9 cellular contexts compared by ENCODE assay signal in the genomic region with DNA sequence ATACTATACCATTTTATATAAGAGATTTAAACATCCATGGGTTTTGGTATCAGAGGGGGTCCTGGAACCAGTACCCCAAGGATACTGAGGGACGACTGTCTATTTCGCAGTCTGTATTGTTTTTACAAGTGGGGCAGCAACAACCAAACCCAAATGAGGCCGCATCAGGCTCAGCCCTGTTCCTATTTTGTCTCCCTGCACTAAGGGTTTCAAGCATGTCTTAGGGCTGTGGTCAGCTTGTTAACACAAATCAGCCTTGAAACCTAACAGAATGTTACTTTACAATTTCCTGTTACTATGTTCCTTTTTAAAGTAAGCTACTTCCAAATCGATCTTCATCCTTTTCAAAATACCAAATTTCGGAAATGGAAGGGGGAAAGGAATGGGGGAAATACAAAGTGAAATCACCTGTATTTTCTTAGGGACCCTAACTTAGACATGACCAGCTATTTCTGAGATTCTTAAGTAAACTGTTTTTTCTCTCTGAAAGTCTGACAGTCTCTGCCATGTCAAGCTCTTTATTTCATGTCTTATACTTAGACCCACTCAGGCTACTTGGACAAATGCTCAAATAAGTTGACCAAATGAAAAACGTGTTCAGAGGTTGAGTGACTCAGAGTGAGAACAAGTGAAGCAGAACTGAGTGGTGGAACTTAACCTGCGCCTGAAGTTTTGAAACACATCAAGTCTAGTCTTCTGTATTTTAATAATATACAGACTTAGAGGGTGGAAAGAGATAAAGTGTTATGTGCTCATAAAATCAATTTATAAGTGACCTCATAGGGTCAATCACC.
DNase-seq lines count a peak whose midpoint lies in the region; ATAC-seq and TF ChIP-seq lines count a peak whose summit lies in the region.
"Had no signal": no experiment of that assay in that cellular context is flagged by ENCODE, and none has a peak within 500 bp of the region (broad histone marks: within the 10 kb centered on the region; RNA-seq: fewer than 3 reads in every experiment).

No MANE protein-coding gene starts in this region.

- peak; percentile 81 for ATAC-seq in activated CD8-positive, alpha-beta memory T cell treated with anti-CD3 and anti-CD28 coated beads, Interleukin-2, amount 10 ng/mL, durations not matched to agents 7 days and 5 days
- ATAC-seq in HG02870 (IDR thresholded peaks at IDR 0.05; ENCODE audit: unreplicated experiment), result peak; percentile 89

- H4K20me1 ChIP-seq in OCI-LY7 (ENCODE audit: insufficient read depth, low read length), result no peaks in the 10 kb centered on the region

- peaks cover 53% of the 10 kb centered on the region for H3K36me3 Mint-ChIP-seq in activated CD8-positive, alpha-beta memory T cell treated with anti-CD3 and anti-CD28 coated beads, Interleukin-2, amount 10 ng/mL, durations not matched to agents 7 days and 5 days

- POLR2A ChIA-PET in OCI-LY7 (lab: Charles Lee), result interaction anchor here (0.6 to 2.3 kb wide), 7 partner anchors 9 to 739 kb away, joined by 3 to 8 read pairs (median 5); a partner anchor contains a TSS

- peak overlapping the region; percentile 65 for H3K4me3 ChIP-seq in OCI-LY7 (ENCODE audit: low read depth, low read length, poor library complexity, severe bottlenecking)
- H3K4me3 ChIP-seq in muscle layer of duodenum (ENCODE audit: low read depth in 1 of 2, low read length in 2 of 2), result no peak overlapping the region
- H3K4me3 ChIP-seq in MG63, result no peak overlapping the region
- H3K4me3 ChIP-seq: lung had no signal

- H3K9me2 ChIP-seq in OCI-LY7 (ENCODE audit: insufficient read depth, low read length), result no peaks in the 10 kb centered on the region

- no TSS peak for BruUV-seq in OCI-LY7 (replicated peaks; lab: Mats Ljungman, UMichigan)

- H3K9me3 ChIP-seq in OCI-LY7 (ENCODE audit: low read length) (peaks cover 22% of the 10 kb centered on the region), muscle layer of duodenum (ENCODE audit: control insufficient read depth in 1 of 2, low read length in 2 of 2) (no peaks in the 10 kb centered on the region), MG63 (0 out of 2 replicates have a peak, but pooled peaks cover 6% of the 10 kb centered on the region)

- peaks cover 2% of the 10 kb centered on the region; the same call in 1 of the 2 replicates for H3K79me2 ChIP-seq in OCI-LY7 (ENCODE audit: insufficient read depth, low read depth, low read length)

- H3K27me3 ChIP-seq in muscle layer of duodenum (ENCODE audit: low read depth, low read length), result no peaks in the 10 kb centered on the region
- H3K27me3 ChIP-seq in MG63, result no peaks in the 10 kb centered on the region

- H3K27ac Mint-ChIP-seq in activated CD8-positive, alpha-beta memory T cell treated with anti-CD3 and anti-CD28 coated beads, Interleukin-2, amount 10 ng/mL, durations not matched to agents 7 days and 5 days, result peak overlapping the region; percentile 90

- H3K9me3 Mint-ChIP-seq in activated CD8-positive, alpha-beta memory T cell treated with anti-CD3 and anti-CD28 coated beads, Interleukin-2, amount 10 ng/mL, durations not matched to agents 7 days and 5 days (ENCODE audit: low read depth), result peaks cover 10% of the 10 kb centered on the region

- peak overlapping the region; percentile 65 for H3K4me3 Mint-ChIP-seq in activated CD8-positive, alpha-beta memory T cell treated with anti-CD3 and anti-CD28 coated beads, Interleukin-2, amount 10 ng/mL, durations not matched to agents 7 days and 5 days

- CTCF ChIA-PET in activated CD8-positive, alpha-beta memory T cell treated with anti-CD3 and anti-CD28 coated beads, Interleukin-2, amount 10 ng/mL, durations not matched to agents 7 days and 5 days (lab: Charles Lee), result interaction anchor here (0.6 to 1.9 kb wide), 5 partner anchors 64 to 166 kb away, joined by 3 to 9 read pairs (median 3); a partner anchor contains a TSS
- CTCF ChIA-PET in OCI-LY7 (lab: Charles Lee; ENCODE audit: unreplicated experiment), result no interaction called here

- H3K36me3 ChIP-seq in OCI-LY7 (ENCODE audit: insufficient read depth, low read length), result peaks cover 30% of the 10 kb centered on the region
- H3K36me3 ChIP-seq in muscle layer of duodenum (ENCODE audit: control insufficient read depth in 1 of 2, insufficient read depth in 2 of 2, low read length in 2 of 2), result no peaks in the 10 kb centered on the region
- H3K36me3 ChIP-seq in MG63, result peaks cover 16% of the 10 kb centered on the region

- peak overlapping the region; percentile 75 for H3K4me2 ChIP-seq in OCI-LY7 (ENCODE audit: low read length)

- H3K4me1 ChIP-seq in OCI-LY7 (ENCODE audit: insufficient read depth, low read length, poor library complexity, severe bottlenecking), result peaks cover 44% of the 10 kb centered on the region
- H3K4me1 ChIP-seq in muscle layer of duodenum (ENCODE audit: control insufficient read depth in 1 of 2, insufficient read depth in 2 of 2, low read length in 2 of 2), result peaks cover 0 to 4% of the 10 kb centered on the region in 2 donors

- H3K27me3 Mint-ChIP-seq in activated CD8-positive, alpha-beta memory T cell treated with anti-CD3 and anti-CD28 coated beads, Interleukin-2, amount 10 ng/mL, durations not matched to agents 7 days and 5 days, result no peaks in the 10 kb centered on the region

- DNase-seq in activated CD8-positive, alpha-beta memory T cell treated with anti-CD3 and anti-CD28 coated beads, Interleukin-2, amount 10 ng/mL, durations not matched to agents 7 days and 5 days, result peak; percentile 53
- DNase-seq in activated CD8-positive, alpha-beta memory T cell treated with anti-CD3 and anti-CD28 coated beads for 24 hours, result no peak
- DNase-seq in OCI-LY7 (ENCODE audit: low spot score) (peak; percentile 60), T-helper 9 cell (no peak), MG63 (no peak), NCI-H187 (lab: John Stamatoyannopoulos, UW) (no peak)

- H3K27ac ChIP-seq in OCI-LY7 (ENCODE audit: low read depth, low read length, poor library complexity, severe bottlenecking), result peak overlapping the region; percentile 86
- peak overlapping the region; percentile 32 for H3K27ac ChIP-seq in muscle layer of duodenum (ENCODE audit: low read length)

- intact Hi-C loops in OCI-LY7 (cut with micrococcal nuclease; ENCODE audit: unreplicated experiment), result loop anchor here (2.0 to 10.0 kb wide), 5 partner anchors 75 to 714 kb away; a partner anchor contains a TSS

- H2AFZ ChIP-seq in OCI-LY7 (ENCODE audit: low read length), result peak overlapping the region; percentile 39; the same call in 1 of the 2 replicates

- H3K4me1 Mint-ChIP-seq in activated CD8-positive, alpha-beta memory T cell treated with anti-CD3 and anti-CD28 coated beads, Interleukin-2, amount 10 ng/mL, durations not matched to agents 7 days and 5 days, result peaks cover 47% of the 10 kb centered on the region

- no peak for TF ChIP-seq CTCF in OCI-LY7 (conservative IDR thresholded peaks at IDR 0.05; ENCODE audit: low read length)

Comparison
In these comparisons a context has a peak if more than half of its experiments do, and no peak if none do; other contexts are left out.
1. DNase-seq: peak in activated CD8-positive, alpha-beta memory T cell treated with anti-CD3 and anti-CD28 coated beads, Interleukin-2, amount 10 ng/mL, durations not matched to agents 7 days and 5 days (single experiment) and OCI-LY7 (single experiment); none in activated CD8-positive, alpha-beta memory T cell treated with anti-CD3 and anti-CD28 coated beads for 24 hours (single experiment), T-helper 9 cell (single experiment), MG63 (single experiment) and NCI-H187 (0 of 2).